ENCODE assay signal across 25 cellular contexts in the genomic region with DNA sequence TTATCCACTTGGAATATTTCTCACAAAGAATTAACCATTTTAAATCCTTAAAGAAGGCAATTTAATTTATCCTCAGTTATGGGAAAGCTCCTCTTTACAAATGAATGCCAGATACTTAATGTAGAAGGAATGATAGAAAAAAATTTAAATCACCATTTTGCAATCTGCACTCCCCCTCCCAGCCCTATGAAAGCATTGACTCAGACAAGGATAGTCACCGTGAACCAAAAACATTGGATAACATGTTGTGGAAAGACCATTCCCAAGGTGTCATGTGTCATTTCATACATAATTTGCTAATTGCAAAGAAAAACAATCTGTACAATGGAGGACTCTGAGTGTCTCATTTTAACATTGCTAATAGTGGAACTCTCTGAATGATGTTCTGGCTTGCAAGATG.
"Had no signal": no experiment of that assay in that cellular context is flagged by ENCODE, and none has a peak within 500 bp of the region (broad histone marks: within the 10 kb centered on the region; RNA-seq: fewer than 3 reads in every experiment).

No MANE protein-coding gene starts in this region.

- H3K27me3 Mint-ChIP-seq: natural killer cell treated with Interleukin-12 subunit alpha and Interleukin-12 subunit beta and Interleukin-15 and Interleukin-18, amount 100 ng/mL, for 72 hours had no signal

- H3K9me3 ChIP-seq: left ventricle myocardium inferior, pancreas, suprapubic skin, thyroid gland had no signal

- H2AFZ ChIP-seq: hepatocyte, neural progenitor cell had no signal

- H3K4me1 Mint-ChIP-seq: endodermal cell, neural progenitor cell had no signal

- H3K9ac ChIP-seq: neural progenitor cell had no signal

- ATAC-seq: foreskin keratinocyte; left cardiac atrium; natural killer cell treated with Interleukin-12 subunit alpha and Interleukin-12 subunit beta and Interleukin-15 and Interleukin-18, amount 100 ng/mL, for 72 hours; pancreas; right cardiac atrium had no signal

- H3K36me3 ChIP-seq: left ventricle myocardium inferior, neural progenitor cell, pancreas, suprapubic skin, thyroid gland had no signal

- H3K36me3 Mint-ChIP-seq: natural killer cell treated with Interleukin-12 subunit alpha and Interleukin-12 subunit beta and Interleukin-15 and Interleukin-18, amount 100 ng/mL, for 72 hours; neural progenitor cell; type B pancreatic cell had no signal

- H3K27me3 ChIP-seq: foreskin keratinocyte, hepatocyte, neural progenitor cell, pancreas, suprapubic skin, thyroid gland had no signal

- H3K4me2 ChIP-seq: hepatocyte, neural progenitor cell, smooth muscle cell had no signal

- H3K27ac ChIP-seq: coronary artery, foreskin keratinocyte, hepatocyte, left ventricle myocardium inferior, neural progenitor cell, pancreas, suprapubic skin, thyroid gland had no signal

- H3K27ac Mint-ChIP-seq: endodermal cell; natural killer cell treated with Interleukin-12 subunit alpha and Interleukin-12 subunit beta and Interleukin-15 and Interleukin-18, amount 100 ng/mL, for 72 hours; neural progenitor cell; progenitor cell of endocrine pancreas; type B pancreatic cell had no signal

- H3K9me3 Mint-ChIP-seq: endodermal cell had no signal

- DNase-seq: effector CD4-positive, alpha-beta T cell; endodermal cell; erythroblast; foreskin keratinocyte; head of caudate nucleus; kidney; left cardiac atrium; left ventricle myocardium inferior; mesenchymal stem cell; midbrain; nucleus accumbens; pancreas; right cardiac atrium; stimulated activated CD4-positive, alpha-beta T cell treated with anti-CD3 and anti-CD28 coated beads, Interleukin-2, amount 100 ng/mL, for 48 hours; stimulated activated naive CD4-positive, alpha-beta T cell treated with Interleukin-2 at 50 U/mL for 16 hours; thyroid gland had no signal

- H3K4me1 ChIP-seq: foreskin keratinocyte, neural progenitor cell, suprapubic skin, thyroid gland had no signal

- H3K79me2 ChIP-seq: hepatocyte had no signal

- H3K4me3 Mint-ChIP-seq: endodermal cell; natural killer cell treated with Interleukin-12 subunit alpha and Interleukin-12 subunit beta and Interleukin-15 and Interleukin-18, amount 100 ng/mL, for 72 hours; neural progenitor cell; type B pancreatic cell had no signal

- H3K4me3 ChIP-seq: coronary artery, hepatocyte, left ventricle myocardium inferior, lung, neural progenitor cell, pancreas, smooth muscle cell, suprapubic skin, thyroid gland had no signal
